ENCODE assay signal across 8 cellular contexts in the genomic region with DNA sequence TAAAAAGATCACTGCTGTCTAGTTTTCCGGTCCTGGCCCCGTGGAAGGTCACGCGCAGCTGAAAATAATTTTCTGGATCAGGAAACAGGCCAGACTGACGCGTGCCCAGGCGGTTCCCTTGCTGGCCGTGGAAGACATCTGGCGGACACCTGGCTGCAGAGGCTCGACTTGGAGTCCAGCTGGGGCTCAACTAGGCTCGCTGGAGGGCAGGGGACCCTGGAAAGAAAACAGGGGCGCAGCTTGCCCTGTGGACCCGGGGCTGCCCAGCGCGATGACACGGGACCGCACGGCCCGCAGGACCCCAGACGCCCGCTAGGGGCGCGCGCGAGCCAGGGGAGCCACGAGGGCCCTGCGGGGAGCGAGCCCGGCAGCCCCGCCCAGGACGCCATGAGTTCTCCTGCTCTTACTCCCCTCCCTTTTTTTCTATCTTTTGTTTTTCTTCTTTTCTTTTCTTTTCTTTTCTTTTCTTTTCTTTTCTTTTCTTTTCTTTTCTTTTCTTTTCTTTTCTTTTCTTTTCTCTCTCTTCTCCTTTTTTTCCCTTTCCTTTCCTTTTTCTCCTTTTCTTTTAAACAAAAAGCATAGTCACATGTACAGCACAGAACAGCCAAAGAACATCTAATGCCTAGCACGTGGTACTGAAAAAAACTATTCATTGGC. TPM values are rescaled to one million over a fixed set of nuclear protein-coding genes. Genes with fewer than 3 reads are reported as not detected.
A peak's percentile ranks its signal among the peaks of the same experiment; 100 is the strongest.
DNase-seq lines count a peak whose midpoint lies in the region; ATAC-seq and TF ChIP-seq lines count a peak whose summit lies in the region.

No MANE protein-coding gene starts in this region.

- no peaks in the 10 kb centered on the region for H3K4me1 ChIP-seq in naive thymus-derived CD4-positive, alpha-beta T cell (ENCODE audit: control insufficient read depth in 2 of 2, insufficient read depth in 2 of 2, low read length in 2 of 2)

- TF ChIP-seq POLR2A in erythroblast (IDR thresholded peaks at IDR 0.05; ENCODE audit: low read length), result no peak

- no peaks in the 10 kb centered on the region for H3K27me3 ChIP-seq in naive thymus-derived CD4-positive, alpha-beta T cell (ENCODE audit: control insufficient read depth in 2 of 2, insufficient read depth in 2 of 2, low read length in 2 of 2)

- no peaks in the 10 kb centered on the region for H3K9me3 Mint-ChIP-seq in HFFc6
- H3K9me3 Mint-ChIP-seq in naive thymus-derived CD4-positive, alpha-beta T cell, result peaks cover 0 to 5% (median 0%) of the 10 kb centered on the region in 11 donors

- no peaks in the 10 kb centered on the region; the same call in 1 of the 2 replicates for H3K36me3 Mint-ChIP-seq in HFFc6 (ENCODE audit: low read depth)
- H3K36me3 Mint-ChIP-seq in naive thymus-derived CD4-positive, alpha-beta T cell, result peaks cover 0 to 9% (median 0%) of the 10 kb centered on the region in 5 donors

- H3K36me3 ChIP-seq in naive thymus-derived CD4-positive, alpha-beta T cell (ENCODE audit: control insufficient read depth in 2 of 3, insufficient read depth in 3 of 3, low read length in 3 of 3), result no peaks in the 10 kb centered on the region

- peak overlapping the region; percentile 55 for H3K4me3 ChIP-seq in naive thymus-derived CD4-positive, alpha-beta T cell (ENCODE audit: low read length)

- peak overlapping the region; percentile 20 for H3K27ac ChIP-seq in naive thymus-derived CD4-positive, alpha-beta T cell (ENCODE audit: low read depth, low read length)

- TF ChIP-seq CTCF in HFFc6 (IDR thresholded peaks at IDR 0.05), result peak; percentile 100

- CTCF ChIA-PET in naive thymus-derived CD4-positive, alpha-beta T cell (lab: Charles Lee), result interaction anchor here (0.7 to 3.1 kb wide), 10 partner anchors 9 to 178 kb away, joined by 3 to 17 read pairs (median 4); no protein-coding TSS in a partner anchor

- H3K4me3 Mint-ChIP-seq in HFFc6, result peak overlapping the region; percentile 70
- H3K4me3 Mint-ChIP-seq in naive thymus-derived CD4-positive, alpha-beta T cell, result peak overlapping the region; percentile 37 to 81 (median 68)

- POLR2A ChIA-PET in naive thymus-derived CD4-positive, alpha-beta T cell (lab: Charles Lee), result interaction anchor here (1.0 to 3.1 kb wide), 5 partner anchors 18 to 279 kb away, joined by 3 to 10 read pairs (median 5); no protein-coding TSS in a partner anchor

- intact Hi-C loops in naive thymus-derived CD4-positive, alpha-beta T cell (cut with micrococcal nuclease), result loop anchor here (1.0 to 2.0 kb wide), 8 partner anchors 25 to 340 kb away; a partner anchor contains a TSS

- peaks cover 21% of the 10 kb centered on the region for H3K4me1 Mint-ChIP-seq in HFFc6 (ENCODE audit: low read depth)
- H3K4me1 Mint-ChIP-seq in naive thymus-derived CD4-positive, alpha-beta T cell, result peaks cover 11 to 42% (median 31%) of the 10 kb centered on the region in 7 donors

- H3K27ac Mint-ChIP-seq in HFFc6, result no peak overlapping the region
- peak overlapping the region in 8 of 9 donors; percentile 16 to 86 (median 56) for H3K27ac Mint-ChIP-seq in naive thymus-derived CD4-positive, alpha-beta T cell

- peaks cover 11% of the 10 kb centered on the region for H3K27me3 Mint-ChIP-seq in HFFc6 (ENCODE audit: insufficient read depth)
- H3K27me3 Mint-ChIP-seq in naive thymus-derived CD4-positive, alpha-beta T cell, result peaks cover 0 to 2% (median 0%) of the 10 kb centered on the region in 5 donors

- H3K9me3 ChIP-seq in naive thymus-derived CD4-positive, alpha-beta T cell (ENCODE audit: control insufficient read depth in 2 of 3, low read length in 3 of 3), result no peaks in the 10 kb centered on the region

- ATAC-seq in naive thymus-derived CD4-positive, alpha-beta T cell, result peak; percentile 99
- no peak for ATAC-seq in HG03196 (IDR thresholded peaks at IDR 0.05; ENCODE audit: unreplicated experiment)

- peak; percentile 73 for DNase-seq in EH (ENCODE audit: low read depth)
- DNase-seq in HFFc6, result peak; percentile 22
- peak; percentile 17 for DNase-seq in NCI-H774 (lab: John Stamatoyannopoulos, UW)
- peak; percentile 96 for DNase-seq in activated CD8-positive, alpha-beta memory T cell treated with anti-CD3 and anti-CD28 coated beads, Interleukin-2, amount 50 U/mL, for 48 hours
- DNase-seq in erythroblast (lab: John Stamatoyannopoulos, UW), result peak; percentile 82 to 90
- DNase-seq in naive thymus-derived CD4-positive, alpha-beta T cell, result peak; percentile 57 to 90 (median 79)
- DNase-seq in stimulated activated naive CD4-positive, alpha-beta T cell treated with Interleukin-2 at 50 U/mL for 16 hours (lab: John Stamatoyannopoulos, UW), result peak; percentile 73

RNA-seq across cellular contexts. Expression of a gene that starts 43.2 kb away (rescaled TPM):
- total RNA-seq in HFFc6 (2021; fragmentation: NEBNext Ultra II Directional; extraction: Animal tissue kit (Norgen Biotek cat#: 25700)), result 10 to 100 TPM; 48.7 to 54.1 (median 51.5) TPM
- 10 to 100 TPM; 42.5 to 80.9 (median 48.3) TPM for total RNA-seq in naive thymus-derived CD4-positive, alpha-beta T cell
- polyA plus RNA-seq in naive thymus-derived CD4-positive, alpha-beta T cell, result 100 to 1,000 TPM in 1 of 2 donors, 10 to 100 TPM in 1; 95.6 to 114 TPM

Comparison
In these comparisons a context has a peak if more than half of its experiments do, and no peak if none do; other contexts are left out.
1. DNase-seq: peak in every context shown above with its lines; median percentile 96 in activated CD8-positive, alpha-beta memory T cell treated with anti-CD3 and anti-CD28 coated beads, Interleukin-2, amount 50 U/mL, for 48 hours; 86 in erythroblast; 79 in naive thymus-derived CD4-positive, alpha-beta T cell; 73 in EH; 73 in stimulated activated naive CD4-positive, alpha-beta T cell treated with Interleukin-2 at 50 U/mL for 16 hours; 22 in HFFc6; 17 in NCI-H774.